Comparison of ENCODE assay signal across 23 cellular contexts in genomic region chr1:230883964-230884363, GRCh38.
"Had no signal": no experiment of that assay in that cellular context is flagged by ENCODE, and none has a peak within 500 bp of the region (broad histone marks: within the 10 kb centered on the region; RNA-seq: fewer than 3 reads in every experiment).

No MANE protein-coding gene starts in this region.

- H3K36me3 ChIP-seq: breast epithelium, esophagus muscularis mucosa, heart left ventricle, tibial nerve, WERI-Rb-1 had no signal

- DNase-seq: activated CD4-positive, alpha-beta memory T cell treated with anti-CD3 and anti-CD28 coated beads for 36 hours; activated CD4-positive, alpha-beta T cell treated with anti-CD3 and anti-CD28 coated beads, Interleukin-2, amount 10 ng/mL, durations not matched to agents 24 days and 14 days; activated CD4-positive, CD25-positive, alpha-beta regulatory T cell treated with anti-CD3 and anti-CD28 coated beads, Interleukin-2, amount 50 U/mL, for 72 hours; activated CD8-positive, alpha-beta memory T cell treated with anti-CD3 and anti-CD28 coated beads, Interleukin-2, amount 50 U/mL, for 4 hours; activated gamma-delta T cell; activated naive CD4-positive, alpha-beta T cell treated with anti-CD3 and anti-CD28 coated beads, Interleukin-2, amount 50 U/mL, for 16 hours; activated T-cell treated with anti-CD3 and anti-CD28 coated beads, Interleukin-2, amount 50 U/mL, for 24 hours; dermis blood vessel endothelial cell; effector CD4-positive, alpha-beta T cell; heart left ventricle; naive B cell; psoas muscle; stimulated activated CD4-positive, alpha-beta T cell treated with anti-CD3 and anti-CD28 coated beads, Interleukin-2, amount 100 ng/mL, for 24 hours; stimulated activated naive CD4-positive, alpha-beta T cell; T-helper 17 cell; T1000; WERI-Rb-1 had no signal

- ATAC-seq: left lobe of liver, psoas muscle, T-helper 17 cell had no signal

- H3K4me1 ChIP-seq: breast epithelium, heart left ventricle, parathyroid adenoma, psoas muscle had no signal

- H3K27me3 ChIP-seq: tibial nerve had no signal

- H3K27ac ChIP-seq: breast epithelium, esophagus muscularis mucosa, heart left ventricle, parathyroid adenoma, psoas muscle, tibial nerve, WERI-Rb-1 had no signal

- H3K4me3 ChIP-seq: breast epithelium, esophagus muscularis mucosa, heart left ventricle, psoas muscle, smooth muscle cell, tibial nerve had no signal
